ENCODE assay signal across 17 cellular contexts in genomic region chr4:113849771-113850170, GRCh38.
DNase-seq lines count a peak whose midpoint lies in the region; ATAC-seq and TF ChIP-seq lines count a peak whose summit lies in the region.
"Had no signal": no experiment of that assay in that cellular context is flagged by ENCODE, and none has a peak within 500 bp of the region (broad histone marks: within the 10 kb centered on the region; RNA-seq: fewer than 3 reads in every experiment).

No MANE protein-coding gene starts in this region.

- intact Hi-C loops in Right ventricle myocardium superior (cut with DNase I), result no loop called here
- intact Hi-C loops in sciatic nerve (cut with DNase I), result no loop called here

- H3K4me1 Mint-ChIP-seq in brain (peaks cover 24% of the 10 kb centered on the region), progenitor cell of endocrine pancreas (ENCODE audit: low read depth) (peaks cover 8% of the 10 kb centered on the region)

- peak overlapping the region in 4 of 5 experiments; percentile 14 to 37 (median 32) for H3K27ac Mint-ChIP-seq in brain
- no peak overlapping the region for H3K27ac Mint-ChIP-seq in progenitor cell of endocrine pancreas
- H3K27ac Mint-ChIP-seq: activated CD4-positive, alpha-beta memory T cell treated with anti-CD3 and anti-CD28 coated beads for 36 hours; activated T-helper 1 cell treated with anti-CD3 and anti-CD28 coated beads, Interleukin-12 subunit alpha, Interleukin-12 subunit beta, Interleukin-2, Interleukin-4 antibody, amounts not matched to agents 30 ng/mL and 10 ng/mL and 1 ng/mL, durations not matched to agents 14 hours and 24 hours and 36 hours; CD4-positive, CD25-positive, alpha-beta regulatory T cell had no signal

- H3K9me3 Mint-ChIP-seq in brain (peaks cover 0 to 16% (median 7%) of the 10 kb centered on the region in 5 experiments), progenitor cell of endocrine pancreas (ENCODE audit: low read depth) (peaks cover 6% of the 10 kb centered on the region)
- H3K9me3 Mint-ChIP-seq: activated CD4-positive, alpha-beta memory T cell treated with anti-CD3 and anti-CD28 coated beads for 36 hours; activated T-helper 1 cell treated with anti-CD3 and anti-CD28 coated beads, Interleukin-12 subunit alpha, Interleukin-12 subunit beta, Interleukin-2, Interleukin-4 antibody, amounts not matched to agents 30 ng/mL and 10 ng/mL and 1 ng/mL, durations not matched to agents 14 hours and 24 hours and 36 hours had no signal

- H3K4me3 Mint-ChIP-seq in brain (peak overlapping the region in 1 of 5 experiments; percentile 6), progenitor cell of endocrine pancreas (ENCODE audit: low read depth) (no peak overlapping the region)
- H3K4me3 Mint-ChIP-seq: activated CD4-positive, alpha-beta memory T cell treated with anti-CD3 and anti-CD28 coated beads for 36 hours; activated T-helper 1 cell treated with anti-CD3 and anti-CD28 coated beads, Interleukin-12 subunit alpha, Interleukin-12 subunit beta, Interleukin-2, Interleukin-4 antibody, amounts not matched to agents 30 ng/mL and 10 ng/mL and 1 ng/mL, durations not matched to agents 14 hours and 24 hours and 36 hours; CD4-positive, CD25-positive, alpha-beta regulatory T cell had no signal

- no peaks in the 10 kb centered on the region for H3K27me3 Mint-ChIP-seq in brain
- H3K27me3 Mint-ChIP-seq in progenitor cell of endocrine pancreas, result no peaks in the 10 kb centered on the region
- H3K27me3 Mint-ChIP-seq: activated CD4-positive, alpha-beta memory T cell treated with anti-CD3 and anti-CD28 coated beads for 36 hours; CD4-positive, CD25-positive, alpha-beta regulatory T cell had no signal

- TF ChIP-seq CTCF in brain (conservative IDR thresholded peaks at IDR 0.05) (no peak), progenitor cell of endocrine pancreas (IDR thresholded peaks at IDR 0.05; ENCODE audit: unreplicated experiment) (no peak)

- no peaks in the 10 kb centered on the region for H3K36me3 Mint-ChIP-seq in brain
- no peaks in the 10 kb centered on the region for H3K36me3 Mint-ChIP-seq in progenitor cell of endocrine pancreas (ENCODE audit: insufficient read depth)
- H3K36me3 Mint-ChIP-seq: activated CD4-positive, alpha-beta memory T cell treated with anti-CD3 and anti-CD28 coated beads for 36 hours; CD4-positive, CD25-positive, alpha-beta regulatory T cell had no signal

- ATAC-seq in Right ventricle myocardium superior (ENCODE audit: poor library complexity), result peak; percentile 62
- ATAC-seq in sciatic nerve, result peak; percentile 34
- no peak for ATAC-seq in GM18498 (IDR thresholded peaks at IDR 0.05; ENCODE audit: unreplicated experiment)
- no peak for ATAC-seq in HG03457 (IDR thresholded peaks at IDR 0.05; ENCODE audit: unreplicated experiment)
- ATAC-seq: pancreas had no signal

- peak; percentile 3 for DNase-seq in HCEC 1CT
- peak; percentile 42 for DNase-seq in Right ventricle myocardium superior
- DNase-seq in sciatic nerve (ENCODE audit: low spot score), result peak; percentile 68
- no peak for DNase-seq in activated CD4-positive, alpha-beta T cell treated with anti-CD3 and anti-CD28 coated beads, Interleukin-2, amount 50 U/mL, for 4 hours
- DNase-seq in progenitor cell of endocrine pancreas (ENCODE audit: low spot score, unreplicated experiment), result no peak
- DNase-seq: activated CD4-positive, alpha-beta memory T cell treated with anti-CD3 and anti-CD28 coated beads for 36 hours; CD4-positive, CD25-positive, alpha-beta regulatory T cell; effector memory CD4-positive, alpha-beta T cell; islet precursor cell; NCI-H1436 treated with DMSO at 0.1 percent for 48 hours; NCI-H510A treated with DMSO at 0.1 percent for 48 hours; stomach had no signal

Comparison
In these comparisons a context has a peak if more than half of its experiments do, and no peak if none do; other contexts are left out.
1. DNase-seq: peak in HCEC 1CT (single experiment), Right ventricle myocardium superior (single experiment) and sciatic nerve (single experiment); none in activated CD4-positive, alpha-beta T cell treated with anti-CD3 and anti-CD28 coated beads, Interleukin-2, amount 50 U/mL, for 4 hours (0 of 2) and progenitor cell of endocrine pancreas (single experiment).
2. ATAC-seq: peak in Right ventricle myocardium superior (single experiment) and sciatic nerve (single experiment); none in GM18498 (single experiment) and HG03457 (single experiment).